Comparison of ENCODE assay signal across 15 cellular contexts in the genomic region with DNA sequence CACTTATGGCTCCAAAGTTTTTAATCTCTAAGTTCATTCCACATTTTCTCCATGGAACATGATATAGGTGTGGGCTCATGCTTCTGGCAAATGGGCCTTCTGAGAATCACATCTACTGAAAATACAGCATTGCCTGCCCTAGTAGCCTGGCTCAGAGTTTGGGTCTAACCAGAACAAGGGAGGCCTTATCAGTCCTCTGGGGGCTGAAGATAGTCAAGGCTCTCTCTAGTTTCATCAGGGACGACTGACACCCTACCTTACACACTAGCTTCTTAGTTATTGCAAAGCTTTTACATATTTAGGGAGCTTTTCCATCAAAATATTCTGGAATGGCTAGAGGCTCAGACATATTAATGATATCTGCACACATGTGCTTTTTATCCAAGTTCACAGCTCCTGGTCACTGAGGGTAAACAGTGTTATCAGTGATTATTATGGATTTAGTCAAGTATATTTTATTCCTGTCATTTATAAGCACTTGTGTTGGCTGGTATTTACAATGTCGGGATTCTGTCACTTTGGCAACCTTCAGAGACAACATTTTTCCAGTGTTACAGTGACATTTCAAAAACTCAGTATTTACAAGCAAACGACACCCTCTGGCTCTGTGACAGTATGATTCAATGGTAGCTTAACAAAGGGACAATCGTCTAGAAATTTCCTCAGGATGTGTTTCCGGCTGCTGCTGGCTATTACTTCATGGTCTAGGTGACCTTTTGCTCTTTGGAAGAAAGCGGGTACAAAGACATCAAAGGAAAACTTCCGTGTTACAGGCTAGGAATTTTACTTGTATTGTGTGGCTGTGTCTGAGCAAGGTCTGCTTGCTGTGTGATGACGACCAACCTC.
DNase-seq lines count a peak whose midpoint lies in the region; ATAC-seq and TF ChIP-seq lines count a peak whose summit lies in the region.
"Had no signal": no experiment of that assay in that cellular context is flagged by ENCODE, and none has a peak within 500 bp of the region (broad histone marks: within the 10 kb centered on the region; RNA-seq: fewer than 3 reads in every experiment).

No MANE protein-coding gene starts in this region.

- peaks cover 21 to 35% (median 26%) of the 10 kb centered on the region in 5 experiments for H3K9me3 Mint-ChIP-seq in brain
- H3K9me3 Mint-ChIP-seq in neural crest cell: peaks cover 17% of the 10 kb centered on the region

- ATAC-seq in heart right ventricle: peak; percentile 66 to 90 (median 80)
- ATAC-seq in left colon: no peak
- ATAC-seq: stimulated activated naive B cell treated with anti-CD40 and anti-IgM and Interleukin-4, amounts not matched to agents 10 μg/mL and 1 μg/mL and 100 μg/mL, for 72 hours had no signal

- no peaks in the 10 kb centered on the region for H3K27me3 ChIP-seq in heart right ventricle
- no peaks in the 10 kb centered on the region for H3K27me3 ChIP-seq in vagina

- TF ChIP-seq POLR2A in vagina (IDR thresholded peaks at IDR 0.05): peak in 1 of 2 donors; percentile 3

- H3K36me3 ChIP-seq in heart right ventricle (peaks cover 0 to 8% (median 0%) of the 10 kb centered on the region in 9 donors), vagina (no peaks in the 10 kb centered on the region)

- no peak overlapping the region for H3K4me3 ChIP-seq in heart right ventricle
- H3K4me3 ChIP-seq in vagina: no peak overlapping the region
- H3K4me3 ChIP-seq: coronary artery had no signal

- peak overlapping the region in 4 of 5 experiments; percentile 25 to 94 (median 87) for H3K27ac Mint-ChIP-seq in brain
- H3K27ac Mint-ChIP-seq in neural crest cell (ENCODE audit: unreplicated experiment): peak overlapping the region; percentile 64
- H3K27ac Mint-ChIP-seq: CD4-positive, alpha-beta memory T cell; stimulated activated naive B cell treated with anti-CD40 and anti-IgM and Interleukin-4, amounts not matched to agents 10 μg/mL and 1 μg/mL and 100 μg/mL, for 72 hours had no signal

- H3K27me3 Mint-ChIP-seq in brain (peaks cover 3% of the 10 kb centered on the region), neural crest cell (ENCODE audit: low read depth) (no peaks in the 10 kb centered on the region)
- H3K27me3 Mint-ChIP-seq: stimulated activated naive B cell treated with anti-CD40 and anti-IgM and Interleukin-4, amounts not matched to agents 10 μg/mL and 1 μg/mL and 100 μg/mL, for 72 hours had no signal

- peak overlapping the region; percentile 18 to 89 (median 74) for H3K27ac ChIP-seq in heart right ventricle
- peak overlapping the region; percentile 42 for H3K27ac ChIP-seq in vagina

- peaks cover 73% of the 10 kb centered on the region for H3K36me3 Mint-ChIP-seq in brain
- H3K36me3 Mint-ChIP-seq in neural crest cell (ENCODE audit: low read depth): peaks cover 29% of the 10 kb centered on the region
- H3K36me3 Mint-ChIP-seq: CD4-positive, alpha-beta memory T cell had no signal

- intact Hi-C loops in heart right ventricle (cut with DNase I): no loop called here
- intact Hi-C loops in vagina (cut with DNase I): no loop called here
- intact Hi-C loops in left colon (cut with DNase I, micrococcal nuclease): no loop called here

- peak in 1 of 2 donors; percentile 70 for DNase-seq in heart right ventricle
- no peak for DNase-seq in neural crest cell (ENCODE audit: low read depth, low spot score)
- DNase-seq in vagina (ENCODE audit: extremely low spot score in 2 of 2): no peak
- no peak for DNase-seq in left colon
- no peak for DNase-seq in GM19238 (ENCODE audit: insufficient read length, low spot score)
- no peak for DNase-seq in activated naive CD4-positive, alpha-beta T cell treated with Interleukin-2 at 50 U/mL for 16 hours
- DNase-seq: activated naive CD4-positive, alpha-beta T cell treated with anti-CD3 and anti-CD28 coated beads, Interleukin-2, amount 50 U/mL, for 16 hours; CD4-positive, alpha-beta memory T cell; GF-D8; kidney glomerular epithelial cell; NCI-H2081 treated with DMSO at 0.1 percent for 48 hours; stimulated activated CD4-positive, alpha-beta T cell treated with anti-CD3 and anti-CD28 coated beads, Interleukin-4, amount 100 ng/mL, for 1 hour; stimulated activated naive B cell treated with anti-CD40 and anti-IgM and Interleukin-4, amounts not matched to agents 10 μg/mL and 1 μg/mL and 100 μg/mL, for 72 hours had no signal

- H3K4me1 ChIP-seq in heart right ventricle (peaks cover 4 to 51% (median 28%) of the 10 kb centered on the region in 9 donors), vagina (peaks cover 17% of the 10 kb centered on the region)

- H3K4me1 Mint-ChIP-seq in brain (peaks cover 43% of the 10 kb centered on the region), neural crest cell (peaks cover 39% of the 10 kb centered on the region)
- H3K4me1 Mint-ChIP-seq: CD4-positive, alpha-beta memory T cell had no signal

- no peak for TF ChIP-seq CTCF in brain (conservative IDR thresholded peaks at IDR 0.05)
- no peak for TF ChIP-seq CTCF in heart right ventricle (IDR thresholded peaks at IDR 0.05)
- TF ChIP-seq CTCF in neural crest cell (conservative IDR thresholded peaks at IDR 0.05): no peak
- TF ChIP-seq CTCF in vagina (IDR thresholded peaks at IDR 0.05): no peak

- peak overlapping the region in 1 of 5 experiments; percentile 3 for H3K4me3 Mint-ChIP-seq in brain
- H3K4me3 Mint-ChIP-seq in neural crest cell: peak overlapping the region; percentile 32
- H3K4me3 Mint-ChIP-seq: CD4-positive, alpha-beta memory T cell; stimulated activated naive B cell treated with anti-CD40 and anti-IgM and Interleukin-4, amounts not matched to agents 10 μg/mL and 1 μg/mL and 100 μg/mL, for 72 hours had no signal

- 38 to 42% methylated on average over 8 of the region's 8 CpGs for WGBS in heart right ventricle, 2 donors

- H3K9me3 ChIP-seq in heart right ventricle: peaks cover 0 to 7% (median 2%) of the 10 kb centered on the region in 11 donors
- no peaks in the 10 kb centered on the region for H3K9me3 ChIP-seq in vagina
